In genomic region chr16:11543676-11544393, GRCh38 we compare ENCODE assay signal across 1 cellular context.
TF ChIP-seq lines count a peak whose summit lies in the region.

No MANE protein-coding gene starts in this region.

TF ChIP-seq in A549, 52 proteins besides CTCF, POLR2A, EP300 and RAD21 (continued from another document):
- TF ChIP-seq PBX3 (IDR thresholded peaks at IDR 0.05) (no peak), KDM1A (IDR thresholded peaks at IDR 0.05; ENCODE audit: low read depth) (no peak)
